Comparison of ENCODE assay signal across 23 cellular contexts in genomic region chr6:65706436-65706835, GRCh38. TPM values are rescaled to one million over a fixed set of nuclear protein-coding genes. Genes with fewer than 3 reads are reported as not detected.
"Had no signal": no experiment of that assay in that cellular context is flagged by ENCODE, and none has a peak within 500 bp of the region (broad histone marks: within the 10 kb centered on the region; RNA-seq: fewer than 3 reads in every experiment).

No MANE protein-coding gene starts in this region.

- H3K27me3 ChIP-seq: cardiac muscle cell, pancreas, right atrium auricular region, vagina had no signal

- H3K4me1 ChIP-seq: left ventricle myocardium inferior, pancreas, psoas muscle, right atrium auricular region, vagina had no signal

- H3K27ac ChIP-seq: cardiac muscle cell, left ventricle myocardium inferior, pancreas, psoas muscle, right atrium auricular region, thoracic aorta, vagina had no signal

- DNase-seq: activated CD4-positive, alpha-beta memory T cell treated with anti-CD3 and anti-CD28 coated beads for 36 hours; activated CD4-positive, alpha-beta T cell treated with anti-CD3 and anti-CD28 coated beads for 4 hours; activated CD4-positive, CD25-positive, alpha-beta regulatory T cell; activated naive CD4-positive, alpha-beta T cell treated with anti-CD3 and anti-CD28 coated beads, Interleukin-2, amount 50 U/mL, for 16 hours; activated naive CD8-positive, alpha-beta T cell treated with anti-CD3 and anti-CD28 coated beads, Interleukin-2, amount 50 U/mL, for 24 hours; activated T-cell treated with anti-CD3 and anti-CD28 coated beads, Interleukin-2, amount 50 U/mL, for 48 hours; effector CD4-positive, alpha-beta T cell; erythroblast; foreskin fibroblast; immature natural killer cell; kidney glomerular epithelial cell; left ventricle myocardium inferior; mammary epithelial cell; natural killer cell; pancreas; psoas muscle; stimulated activated CD4-positive, alpha-beta T cell treated with anti-CD3 and anti-CD28 coated beads, Interleukin-4, amount 100 ng/mL, for 24 hours; stimulated activated naive CD4-positive, alpha-beta T cell treated with Interleukin-2 at 50 U/mL for 16 hours; T1000 had no signal

- H3K36me3 ChIP-seq: cardiac muscle cell, left ventricle myocardium inferior, pancreas, right atrium auricular region, thoracic aorta, vagina had no signal

- H3K4me3 ChIP-seq: cardiac muscle cell, left ventricle myocardium inferior, pancreas, psoas muscle, right atrium auricular region, thoracic aorta, vagina had no signal

- H3K9me3 ChIP-seq: left ventricle myocardium inferior, pancreas, psoas muscle, right atrium auricular region, thoracic aorta, vagina had no signal

RNA-seq across cellular contexts. Expression of gene EYS, which starts 0.6 kb away (rescaled TPM):
- total RNA-seq: activated CD4-positive, alpha-beta memory T cell treated with anti-CD3 and anti-CD28 coated beads for 36 hours; psoas muscle; right atrium auricular region; thoracic aorta; vagina had no signal
